21 cellular contexts compared by ENCODE assay signal in genomic region chr1:30805301-30806003, GRCh38. TPM values are rescaled to one million over a fixed set of nuclear protein-coding genes. Genes with fewer than 3 reads are reported as not detected.
A peak's percentile ranks its signal among the peaks of the same experiment; 100 is the strongest.
DNase-seq lines count a peak whose midpoint lies in the region; ATAC-seq and TF ChIP-seq lines count a peak whose summit lies in the region.
"Had no signal": no experiment of that assay in that cellular context is flagged by ENCODE, and none has a peak within 500 bp of the region (broad histone marks: within the 10 kb centered on the region; RNA-seq: fewer than 3 reads in every experiment).

No MANE protein-coding gene starts in this region.

- H3K4me3 Mint-ChIP-seq in dendritic cell treated with granulocyte-macrophage colony-stimulating factor and Interleukin-4, amounts not matched to agents 40 ng/mL and 50 ng/mL, for 4 days: no peak overlapping the region
- no peak overlapping the region for H3K4me3 Mint-ChIP-seq in neural crest cell
- H3K4me3 Mint-ChIP-seq: CD8-positive, alpha-beta T cell had no signal

- H3K27me3 ChIP-seq in thyroid gland (no peaks in the 10 kb centered on the region), foreskin keratinocyte (peaks cover 33% of the 10 kb centered on the region)
- H3K27me3 ChIP-seq: SJCRH30 had no signal

- peak overlapping the region; percentile 13 for H3K27ac Mint-ChIP-seq in dendritic cell treated with granulocyte-macrophage colony-stimulating factor and Interleukin-4, amounts not matched to agents 40 ng/mL and 50 ng/mL, for 4 days
- H3K27ac Mint-ChIP-seq in neural crest cell (ENCODE audit: unreplicated experiment): peak overlapping the region; percentile 1
- H3K27ac Mint-ChIP-seq: CD8-positive, alpha-beta T cell had no signal

- intact Hi-C loops in dendritic cell treated with granulocyte-macrophage colony-stimulating factor and Interleukin-4, amounts not matched to agents 40 ng/mL and 50 ng/mL, for 4 days (cut with micrococcal nuclease): loop anchor here (5.0 kb wide), 1 partner anchor 37 kb away; no protein-coding TSS in a partner anchor
- intact Hi-C loops in thyroid gland (cut with DNase I): no loop called here

- no peak for TF ChIP-seq CTCF in neural crest cell (conservative IDR thresholded peaks at IDR 0.05)
- no peak for TF ChIP-seq CTCF in thyroid gland (IDR thresholded peaks at IDR 0.05)
- no peak for TF ChIP-seq CTCF in foreskin keratinocyte (conservative IDR thresholded peaks at IDR 0.05)

- DNase-seq in NCI-H82 (lab: John Stamatoyannopoulos, UW): peak; percentile 45
- DNase-seq in NCI-H82 treated with DMSO at 0.1 percent for 48 hours (lab: John Stamatoyannopoulos, UW; ENCODE audit: unreplicated experiment): no peak
- no peak for DNase-seq in neural crest cell (ENCODE audit: low read depth, low spot score)
- peak; percentile 13 to 47 for DNase-seq in thyroid gland
- DNase-seq in NCI-H446 (lab: John Stamatoyannopoulos, UW): no peak
- DNase-seq in LoVo (ENCODE audit: low spot score): no peak
- DNase-seq in foreskin keratinocyte: no peak
- DNase-seq: CD8-positive, alpha-beta T cell; DND-41; GF-D8; HCEC 1CT; NCI-H1092; NCI-H1694; NCI-H345; NCI-H69; PC-3; SJCRH30 had no signal

- no peaks in the 10 kb centered on the region for H3K36me3 Mint-ChIP-seq in dendritic cell treated with granulocyte-macrophage colony-stimulating factor and Interleukin-4, amounts not matched to agents 40 ng/mL and 50 ng/mL, for 4 days (ENCODE audit: low read depth)
- no peaks in the 10 kb centered on the region for H3K36me3 Mint-ChIP-seq in neural crest cell (ENCODE audit: low read depth)
- H3K36me3 Mint-ChIP-seq: CD8-positive, alpha-beta T cell had no signal

- ATAC-seq in foreskin keratinocyte: no peak
- ATAC-seq: CD8-positive, alpha-beta T cell; PC-3 had no signal

- no peak overlapping the region for H3K4me3 ChIP-seq in thyroid gland (replicated peaks in 1 of 3)
- H3K4me3 ChIP-seq: BLaER1, SJCRH30 had no signal

- peaks cover 7 to 30% of the 10 kb centered on the region in 2 donors for H3K4me1 ChIP-seq in thyroid gland
- H3K4me1 ChIP-seq in foreskin keratinocyte: peaks cover 10% of the 10 kb centered on the region

- peaks cover 86% of the 10 kb centered on the region for H3K27me3 Mint-ChIP-seq in dendritic cell treated with granulocyte-macrophage colony-stimulating factor and Interleukin-4, amounts not matched to agents 40 ng/mL and 50 ng/mL, for 4 days
- no peaks in the 10 kb centered on the region for H3K27me3 Mint-ChIP-seq in neural crest cell (ENCODE audit: low read depth)

- no peak for TF ChIP-seq POLR2A in thyroid gland (IDR thresholded peaks at IDR 0.05)

- no peak overlapping the region for H3K27ac ChIP-seq in thyroid gland
- H3K27ac ChIP-seq in foreskin keratinocyte: no peak overlapping the region
- H3K27ac ChIP-seq: BLaER1, KMS-11, RWPE1, SJCRH30 had no signal

- no peaks in the 10 kb centered on the region for H3K36me3 ChIP-seq in thyroid gland
- H3K36me3 ChIP-seq: BLaER1, SJCRH30 had no signal

- H3K9me3 ChIP-seq in thyroid gland: no peaks in the 10 kb centered on the region
- H3K9me3 ChIP-seq: BLaER1, SJCRH30 had no signal

- WGBS in thyroid gland, 2 donors: 77 to 83% methylated on average over 4 of the region's 11 CpGs

- H3K4me1 Mint-ChIP-seq in dendritic cell treated with granulocyte-macrophage colony-stimulating factor and Interleukin-4, amounts not matched to agents 40 ng/mL and 50 ng/mL, for 4 days (ENCODE audit: low read depth): peaks cover 39% of the 10 kb centered on the region
- peaks cover 73% of the 10 kb centered on the region for H3K4me1 Mint-ChIP-seq in neural crest cell

- H3K9me3 Mint-ChIP-seq in dendritic cell treated with granulocyte-macrophage colony-stimulating factor and Interleukin-4, amounts not matched to agents 40 ng/mL and 50 ng/mL, for 4 days: no peaks in the 10 kb centered on the region
- no peaks in the 10 kb centered on the region for H3K9me3 Mint-ChIP-seq in neural crest cell
- H3K9me3 Mint-ChIP-seq: CD8-positive, alpha-beta T cell had no signal

RNA-seq across cellular contexts. Expression of gene LAPTM5, which starts 47.9 kb away (rescaled TPM):
- total RNA-seq in neural crest cell: 1.0 and 1.5 TPM in 2 replicates
- 10 to 100 TPM; 25.3 to 97.3 (median 46.4) TPM for total RNA-seq in thyroid gland
- not detected in 2 replicates for total RNA-seq in foreskin keratinocyte
- polyA plus RNA-seq in foreskin keratinocyte: 0.02 and 0.04 TPM in 2 replicates
- total RNA-seq: PC-3 had no signal

Comparison
In these comparisons a context has a peak if more than half of its experiments do, and no peak if none do; other contexts are left out.
1. DNase-seq: peak in NCI-H82 (single experiment) and thyroid gland (2 of 2); none in NCI-H82 treated with DMSO at 0.1 percent for 48 hours (single experiment), neural crest cell (single experiment), NCI-H446 (0 of 2), LoVo (single experiment) and foreskin keratinocyte (0 of 2).
2. RNA of gene LAPTM5, which starts 47.9 kb away (total RNA-seq): 25.3 to 97.3 TPM in thyroid gland; 1.0 to 1.5 TPM in neural crest cell and not detected in foreskin keratinocyte; every median in the first group is over 10 times any median in the second.